17 cellular contexts compared by ENCODE assay signal in the genomic region with DNA sequence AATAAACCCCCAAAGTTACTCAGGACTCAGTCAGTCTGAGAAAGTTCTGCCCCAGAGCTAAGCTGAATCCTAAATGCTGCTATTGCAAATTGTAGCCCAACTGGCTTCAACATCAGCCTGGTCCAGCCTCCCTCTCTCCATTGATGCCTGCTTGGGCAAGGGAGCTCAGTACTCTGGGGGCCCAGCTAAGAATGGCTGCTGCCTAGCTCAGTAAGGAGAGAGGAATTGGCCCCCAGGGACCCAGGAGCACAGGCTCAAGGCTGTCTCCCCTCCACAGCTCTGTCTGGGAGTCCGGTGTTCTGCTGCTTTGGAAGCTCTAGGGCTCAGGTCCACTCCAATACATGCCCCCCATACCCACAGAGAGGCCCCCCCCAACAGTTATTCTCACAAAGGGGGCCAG. TPM values are rescaled to one million over a fixed set of nuclear protein-coding genes. Genes with fewer than 3 reads are reported as not detected.
DNase-seq lines count a peak whose midpoint lies in the region; ATAC-seq, FAIRE-seq and TF ChIP-seq lines count a peak whose summit lies in the region.
"Had no signal": no experiment of that assay in that cellular context is flagged by ENCODE, and none has a peak within 500 bp of the region (broad histone marks: within the 10 kb centered on the region; RNA-seq: fewer than 3 reads in every experiment).

No MANE protein-coding gene starts in this region.

- peaks cover 35 to 46% (median 40%) of the 10 kb centered on the region in 11 experiments for H3K36me3 ChIP-seq in BLaER1 treated with 17β-estradiol and CSF1 and Interleukin-3, amounts not matched to agents 10 nM and 100 nM
- H3K36me3 ChIP-seq in Panc1 (ENCODE audit: control insufficient read depth, insufficient read depth, low read length) = no peaks in the 10 kb centered on the region
- H3K36me3 ChIP-seq in kidney (ENCODE audit: control insufficient read depth in 1 of 2, insufficient read depth in 2 of 2, low read length in 2 of 2) = peaks cover 19 to 24% of the 10 kb centered on the region in 2 donors
- peaks cover 34% of the 10 kb centered on the region for H3K36me3 ChIP-seq in MG63

- peaks cover 19% of the 10 kb centered on the region for H3K36me3 Mint-ChIP-seq in Calu3 (ENCODE audit: insufficient read depth, unreplicated experiment)

- CTCF ChIA-PET in Calu3 (lab: Charles Lee) = no interaction called here
- CTCF ChIA-PET in Panc1 (lab: Charles Lee) = interaction anchor here (0.6 to 0.7 kb wide), 2 partner anchors 19 to 197 kb away, joined by 3 read pairs; no protein-coding TSS in a partner anchor

- POLR2A ChIA-PET in Panc1 (lab: Charles Lee) = no interaction called here

- FAIRE-seq in kidney (lab: Jason Lieb, UNC) = no peak
- FAIRE-seq: H1 had no signal

- H3K4me2 ChIP-seq in BLaER1 treated with 17β-estradiol and CSF1 and Interleukin-3, amounts not matched to agents 10 nM and 100 nM = peak overlapping the region; percentile 82 to 99 (median 96)

- peak overlapping the region in 8 of 10 experiments; percentile 72 to 93 (median 79); a peak in 13 of 20 replicates for H3K4me3 ChIP-seq in BLaER1 treated with 17β-estradiol and CSF1 and Interleukin-3, amounts not matched to agents 10 nM and 100 nM
- H3K4me3 ChIP-seq in Panc1 (ENCODE audit: low read depth in 2 of 2, low read length in 2 of 2) (no peak overlapping the region), kidney (ENCODE audit: low read length in 2 of 2) (no peak overlapping the region), MG63 (no peak overlapping the region)

- H3K27me3 ChIP-seq in BLaER1 treated with 17β-estradiol and CSF1 and Interleukin-3, amounts not matched to agents 10 nM and 100 nM = no peaks in the 10 kb centered on the region
- H3K27me3 ChIP-seq in Panc1 (ENCODE audit: control insufficient read depth, insufficient read depth, low read length) (no peaks in the 10 kb centered on the region), MG63 (no peaks in the 10 kb centered on the region)

- in situ Hi-C loops in Panc1 (cut with HindIII; ENCODE audit: low pct_unique_long_range_greater_than_20kb, low sequenced_read_pairs) = no loop called here

- no peaks in the 10 kb centered on the region for H3K9me3 ChIP-seq in BLaER1 treated with 17β-estradiol and CSF1 and Interleukin-3, amounts not matched to agents 10 nM and 100 nM (replicated peaks in 1 of 11)
- H3K9me3 ChIP-seq in Panc1 (ENCODE audit: control insufficient read depth, insufficient read depth, low read depth, low read length) (no peaks in the 10 kb centered on the region), kidney (ENCODE audit: control insufficient read depth in 1 of 2, low read length in 2 of 2) (no peaks in the 10 kb centered on the region), MG63 (no peaks in the 10 kb centered on the region)

- ATAC-seq in Panc1 = no peak
- ATAC-seq: activated naive CD4-positive, alpha-beta T cell treated with anti-CD3 and anti-CD28 coated beads, Interleukin-2, amount 50 U/mL, for 72 hours; right cardiac atrium had no signal

- H3K4me1 Mint-ChIP-seq in Calu3 (ENCODE audit: low read depth, unreplicated experiment) = peaks cover 12% of the 10 kb centered on the region

- DNase-seq in Calu3 = no peak
- no peak for DNase-seq in Panc1 (ENCODE audit: low read depth, low spot score)
- peak; percentile 58 for DNase-seq in kidney
- no peak for DNase-seq in activated effector memory CD4-positive, alpha-beta T cell treated with Interleukin-2 at 50 U/mL for 16 hours
- DNase-seq in NCI-H510A treated with DMSO at 0.1 percent for 48 hours (lab: John Stamatoyannopoulos, UW) = no peak
- DNase-seq in hippocampal formation (lab: John Stamatoyannopoulos, UW) = no peak
- DNase-seq in MG63 = no peak
- DNase-seq: midbrain, NCI-H1105, NCI-H524 treated with DMSO at 0.1 percent for 48 hours, right cardiac atrium, SHP77 treated with DMSO at 0.1 percent for 48 hours had no signal

- no peaks in the 10 kb centered on the region for H3K9me3 Mint-ChIP-seq in Calu3 (ENCODE audit: low read depth, unreplicated experiment)
- H3K9me3 Mint-ChIP-seq: activated naive CD4-positive, alpha-beta T cell treated with anti-CD3 and anti-CD28 coated beads, Interleukin-2, amount 50 U/mL, for 72 hours had no signal

- BruUV-seq in Calu3 (replicated peaks; lab: Mats Ljungman, UMichigan) = no TSS peak
- TSS peak; percentile 40 for BruUV-seq in Panc1 (replicated peaks; lab: Mats Ljungman, UMichigan)

- H3K4me3 Mint-ChIP-seq in Calu3 (ENCODE audit: low read depth, unreplicated experiment) = peak overlapping the region; percentile 80

- no peak overlapping the region for H3K27ac ChIP-seq in BLaER1 treated with 17β-estradiol and CSF1 and Interleukin-3, amounts not matched to agents 10 nM and 100 nM
- no peak overlapping the region for H3K27ac ChIP-seq in Panc1 (ENCODE audit: low read length)
- H3K27ac ChIP-seq in kidney (ENCODE audit: low read depth in 2 of 2, low read length in 2 of 2) = no peak overlapping the region
- H3K27ac ChIP-seq: coronary artery had no signal

- TF ChIP-seq CTCF in Calu3 (IDR thresholded peaks at IDR 0.05; ENCODE audit: unreplicated experiment) (no peak), Panc1 (IDR thresholded peaks at IDR 0.05) (no peak), kidney (IDR thresholded peaks at IDR 0.05; ENCODE audit: borderline replicate concordance, extremely low read depth, insufficient read depth) (no peak)

- H3K4me1 ChIP-seq in BLaER1 treated with 17β-estradiol and CSF1 and Interleukin-3, amounts not matched to agents 10 nM and 100 nM = peaks cover 51 to 59% (median 56%) of the 10 kb centered on the region in 10 experiments
- H3K4me1 ChIP-seq in Panc1 (ENCODE audit: control insufficient read depth, insufficient read depth, low read length) (peaks cover 9% of the 10 kb centered on the region; the same call in 1 of the 2 replicates), kidney (ENCODE audit: control insufficient read depth in 1 of 2, insufficient read depth in 1 of 2, low read depth in 1 of 2, low read length in 2 of 2) (peaks cover 8 to 12% of the 10 kb centered on the region in 2 donors)

- H4K20me1 ChIP-seq in BLaER1 treated with 17β-estradiol and CSF1 and Interleukin-3, amounts not matched to agents 10 nM and 100 nM = peaks cover 12 to 44% (median 29%) of the 10 kb centered on the region in 11 experiments; a peak in 19 of 22 replicates

- H3K9ac ChIP-seq in BLaER1 treated with 17β-estradiol and CSF1 and Interleukin-3, amounts not matched to agents 10 nM and 100 nM = peak overlapping the region in 8 of 11 experiments; percentile 14 to 87 (median 83); a peak in 11 of 22 replicates
- H3K9ac ChIP-seq in kidney (ENCODE audit: low read length in 2 of 2) = no peak overlapping the region

- H3K27me3 Mint-ChIP-seq in Calu3 (ENCODE audit: unreplicated experiment) = no peaks in the 10 kb centered on the region

- intact Hi-C loops in Calu3 (cut with micrococcal nuclease; ENCODE audit: unreplicated experiment) = no loop called here
- intact Hi-C loops in Panc1 (cut with micrococcal nuclease; ENCODE audit: unreplicated experiment) = no loop called here
- intact Hi-C loops in kidney (cut with DNase I) = no loop called here

- no peak overlapping the region for H3K27ac Mint-ChIP-seq in Calu3 (ENCODE audit: unreplicated experiment)

RNA-seq across cellular contexts. Expression of a gene that starts 1.6 kb away (rescaled TPM):
- total RNA-seq in Calu3 (2022) (13.0 and 14.6 TPM in 2 replicates), Panc1 (2021; ENCODE audit: unreplicated experiment) (44.7 TPM), kidney (19.0 TPM)
- polyA plus RNA-seq in Panc1 (2012; ENCODE audit: insufficient read length) = 47.6 TPM
- polyA plus RNA-seq in kidney (ENCODE audit: insufficient read depth, low read depth, low replicate concordance) = 60.7 TPM
- total RNA-seq in MG63 (2014; rRNA removed; shearing (Covaris generic); ENCODE audit: low replicate concordance) = 20.8 and 36.4 TPM in 2 replicates

RNA-seq across cellular contexts. Expression of a gene that starts 20.5 kb away (rescaled TPM):
- total RNA-seq in Calu3 (2022) = 50.9 and 59.2 TPM in 2 replicates
- total RNA-seq in Panc1 (2021; ENCODE audit: unreplicated experiment) = 78.8 TPM
- polyA plus RNA-seq in Panc1 (2012; ENCODE audit: insufficient read length) = 87.3 TPM
- total RNA-seq in kidney = 75.0 TPM
- 60.6 TPM for polyA plus RNA-seq in kidney (ENCODE audit: insufficient read depth, low read depth, low replicate concordance)
- 29.5 and 65.1 TPM in 2 replicates for total RNA-seq in MG63 (2014; rRNA removed; shearing (Covaris generic); ENCODE audit: low replicate concordance)

RNA-seq across cellular contexts. Expression of a gene that starts 25.8 kb away (rescaled TPM):
- total RNA-seq in Calu3 (2022) (2.6 and 2.8 TPM in 2 replicates), Panc1 (2021; ENCODE audit: unreplicated experiment) (13.4 TPM), kidney (7.1 TPM)
- polyA plus RNA-seq in Panc1 (2012; ENCODE audit: insufficient read length) = 70.0 TPM
- polyA plus RNA-seq in kidney (ENCODE audit: insufficient read depth, low read depth, low replicate concordance) = 21.9 TPM
- total RNA-seq in MG63 (2014; rRNA removed; shearing (Covaris generic); ENCODE audit: low replicate concordance) = 1.1 TPM in 1 of 2 replicates, not detected in the other

RNA-seq across cellular contexts. Expression of a gene that starts 44.7 kb away (rescaled TPM):
- total RNA-seq in Calu3 (2022) (not detected in 2 replicates), Panc1 (2021; ENCODE audit: unreplicated experiment) (not detected), kidney (not detected)
- not detected for polyA plus RNA-seq in Panc1 (2012; ENCODE audit: insufficient read length)
- not detected for polyA plus RNA-seq in kidney (ENCODE audit: insufficient read depth, low read depth, low replicate concordance)
- total RNA-seq in MG63 (2014; rRNA removed; shearing (Covaris generic); ENCODE audit: low replicate concordance) = not detected in 2 replicates
- total RNA-seq: activated naive CD4-positive, alpha-beta T cell treated with anti-CD3 and anti-CD28 coated beads, Interleukin-2, amount 50 U/mL, for 72 hours; H1; right cardiac atrium; temporal lobe had no signal
- polyA plus RNA-seq: H1, right cardiac atrium had no signal

RNA-seq across cellular contexts. Expression of a gene that starts 48.0 kb away (rescaled TPM):
- total RNA-seq in Calu3 (2022) (69.3 and 82.1 TPM in 2 replicates), Panc1 (2021; ENCODE audit: unreplicated experiment) (152 TPM), kidney (7.4 TPM)
- 61.1 TPM for polyA plus RNA-seq in Panc1 (2012; ENCODE audit: insufficient read length)
- polyA plus RNA-seq in kidney (ENCODE audit: insufficient read depth, low read depth, low replicate concordance) = 123 TPM
- total RNA-seq in MG63 (2014; rRNA removed; shearing (Covaris generic); ENCODE audit: low replicate concordance) = 45.1 and 82.9 TPM in 2 replicates

Comparison
In these comparisons a context has a peak if more than half of its experiments do, and no peak if none do; other contexts are left out.
1. H3K4me3 ChIP-seq: peak in BLaER1 treated with 17β-estradiol and CSF1 and Interleukin-3, amounts not matched to agents 10 nM and 100 nM (8 of 10); none in Panc1 (0 of 2), kidney (0 of 2) and MG63 (single experiment).
2. H3K9ac ChIP-seq: peak in BLaER1 treated with 17β-estradiol and CSF1 and Interleukin-3, amounts not matched to agents 10 nM and 100 nM (8 of 11); none in kidney (0 of 2).